ENCODE assay signal across 13 cellular contexts in genomic region chr20:53608071-53608455, GRCh38. TPM values are rescaled to one million over a fixed set of nuclear protein-coding genes. Genes with fewer than 3 reads are reported as not detected.
DNase-seq lines count a peak whose midpoint lies in the region; ATAC-seq and TF ChIP-seq lines count a peak whose summit lies in the region.
"Had no signal": no experiment of that assay in that cellular context is flagged by ENCODE, and none has a peak within 500 bp of the region (broad histone marks: within the 10 kb centered on the region; RNA-seq: fewer than 3 reads in every experiment).

No MANE protein-coding gene starts in this region.

- no peak overlapping the region for H2BK5ac ChIP-seq in mesendoderm (ENCODE audit: low read length)

- H3K23ac ChIP-seq in mesendoderm (ENCODE audit: low read length) = no peak overlapping the region

- H3K4me2 ChIP-seq in mesendoderm (ENCODE audit: low read length) = no peak overlapping the region

- H3K79me2 ChIP-seq in mesendoderm (ENCODE audit: control insufficient read depth, insufficient read depth, low read length) = no peaks in the 10 kb centered on the region

- H2BK120ac ChIP-seq in mesendoderm (ENCODE audit: low read depth, low read length) = no peak overlapping the region

- peak overlapping the region; percentile 58 for H2AK5ac ChIP-seq in mesendoderm (ENCODE audit: low read length)

- H3K4me3 Mint-ChIP-seq in stimulated activated naive CD8-positive, alpha-beta T cell treated with anti-CD3 and anti-CD28 coated beads, Interleukin-15, Interleukin-2, amounts not matched to agents 100 ng/mL and 50 ng/mL, for 24 hours = peak overlapping the region; percentile 87

- WGBS in mesendoderm (ENCODE audit: extremely low coverage, insufficient coverage, low lambda C conversion rate) = no CpG with 5 or more reads among the region's 23 CpGs

- H3K9ac ChIP-seq in mesendoderm (ENCODE audit: low read length) = no peak overlapping the region

- no peak for DNase-seq in stimulated activated naive CD8-positive, alpha-beta T cell treated with anti-CD3 and anti-CD28 coated beads, Interleukin-15, Interleukin-2, amounts not matched to agents 100 U/mL and 50 U/mL, for 24 hours
- no peak for DNase-seq in activated naive CD4-positive, alpha-beta T cell treated with anti-CD3 and anti-CD28 coated beads, Interleukin-2, amount 50 U/mL, for 72 hours (ENCODE audit: low spot score in 2 of 2)
- DNase-seq in mesendoderm (no peak), vagina (ENCODE audit: extremely low spot score in 2 of 2) (peak in 1 of 2 donors; percentile 69), SK-N-DZ (ENCODE audit: low spot score) (no peak)
- DNase-seq: AML-193, NCI-H1436, NCI-H510A treated with DMSO at 0.1 percent for 48 hours had no signal

- TF ChIP-seq CTCF in vagina (IDR thresholded peaks at IDR 0.05) = no peak

- no peak overlapping the region for H3K18ac ChIP-seq in mesendoderm (ENCODE audit: low read length)

- no peak overlapping the region for H4K5ac ChIP-seq in mesendoderm (ENCODE audit: low read length)

- H3K4me1 ChIP-seq in mesendoderm (ENCODE audit: control insufficient read depth, low read depth, low read length) = peaks cover 5% of the 10 kb centered on the region
- H3K4me1 ChIP-seq in vagina = peaks cover 40% of the 10 kb centered on the region

- TF ChIP-seq POLR2A in vagina (IDR thresholded peaks at IDR 0.05) = no peak

- H4K8ac ChIP-seq in mesendoderm (ENCODE audit: low read depth, low read length) = no peak overlapping the region

- H3K36me3 ChIP-seq in mesendoderm (ENCODE audit: control insufficient read depth, insufficient read depth, low read length) = no peaks in the 10 kb centered on the region
- no peaks in the 10 kb centered on the region for H3K36me3 ChIP-seq in vagina
- H3K36me3 ChIP-seq: heart left ventricle, left lung had no signal

- H3K4ac ChIP-seq in mesendoderm (ENCODE audit: low read depth, low read length) = peak overlapping the region; percentile 92

- intact Hi-C loops in vagina (cut with DNase I) = no loop called here

- H3K9me3 ChIP-seq in vagina = no peaks in the 10 kb centered on the region
- H3K9me3 ChIP-seq: heart left ventricle, left lung had no signal

- H2BK15ac ChIP-seq in mesendoderm (replicated peaks; ENCODE audit: low read depth) = no peak overlapping the region

- H3K27ac Mint-ChIP-seq in stimulated activated naive CD8-positive, alpha-beta T cell treated with anti-CD3 and anti-CD28 coated beads, Interleukin-15, Interleukin-2, amounts not matched to agents 100 ng/mL and 50 ng/mL, for 24 hours = peak overlapping the region; percentile 98
- H3K27ac Mint-ChIP-seq in activated naive CD4-positive, alpha-beta T cell treated with anti-CD3 and anti-CD28 coated beads, Interleukin-2, amount 50 U/mL, for 72 hours = peak overlapping the region; percentile 65 to 96

- H3K27ac ChIP-seq in mesendoderm (ENCODE audit: low read depth, low read length) (no peak overlapping the region), vagina (peak overlapping the region; percentile 85)

- no peaks in the 10 kb centered on the region for H3K9me3 Mint-ChIP-seq in stimulated activated naive CD8-positive, alpha-beta T cell treated with anti-CD3 and anti-CD28 coated beads, Interleukin-15, Interleukin-2, amounts not matched to agents 100 ng/mL and 50 ng/mL, for 24 hours
- no peaks in the 10 kb centered on the region for H3K9me3 Mint-ChIP-seq in activated naive CD4-positive, alpha-beta T cell treated with anti-CD3 and anti-CD28 coated beads, Interleukin-2, amount 50 U/mL, for 72 hours

- H3K4me3 ChIP-seq in mesendoderm (ENCODE audit: low read length) = no peak overlapping the region
- H3K4me3 ChIP-seq in vagina = no peak overlapping the region
- H3K4me3 ChIP-seq: left lung had no signal

- no peaks in the 10 kb centered on the region for H3K27me3 Mint-ChIP-seq in stimulated activated naive CD8-positive, alpha-beta T cell treated with anti-CD3 and anti-CD28 coated beads, Interleukin-15, Interleukin-2, amounts not matched to agents 100 ng/mL and 50 ng/mL, for 24 hours

- no peaks in the 10 kb centered on the region for H3K27me3 ChIP-seq in mesendoderm (ENCODE audit: insufficient read depth, low read length, poor library complexity)
- H3K27me3 ChIP-seq in vagina = no peaks in the 10 kb centered on the region
- H3K27me3 ChIP-seq: heart left ventricle had no signal

- H3K36me3 Mint-ChIP-seq in stimulated activated naive CD8-positive, alpha-beta T cell treated with anti-CD3 and anti-CD28 coated beads, Interleukin-15, Interleukin-2, amounts not matched to agents 100 ng/mL and 50 ng/mL, for 24 hours (ENCODE audit: low read depth) = peaks cover 6% of the 10 kb centered on the region
- peaks cover 9 to 13% of the 10 kb centered on the region in 2 donors for H3K36me3 Mint-ChIP-seq in activated naive CD4-positive, alpha-beta T cell treated with anti-CD3 and anti-CD28 coated beads, Interleukin-2, amount 50 U/mL, for 72 hours

- H3K4me1 Mint-ChIP-seq in stimulated activated naive CD8-positive, alpha-beta T cell treated with anti-CD3 and anti-CD28 coated beads, Interleukin-15, Interleukin-2, amounts not matched to agents 100 ng/mL and 50 ng/mL, for 24 hours (ENCODE audit: low read depth) = peaks cover 35% of the 10 kb centered on the region

- no peak for ATAC-seq in stimulated activated naive CD8-positive, alpha-beta T cell treated with anti-CD3 and anti-CD28 coated beads, Interleukin-15, Interleukin-2, amounts not matched to agents 100 U/mL and 50 U/mL, for 24 hours
- ATAC-seq in activated naive CD4-positive, alpha-beta T cell treated with anti-CD3 and anti-CD28 coated beads, Interleukin-2, amount 50 U/mL, for 72 hours = no peak
- ATAC-seq in HG02588 (IDR thresholded peaks at IDR 0.05; ENCODE audit: unreplicated experiment) = no peak
- no peak for ATAC-seq in HG02642 (IDR thresholded peaks at IDR 0.05; ENCODE audit: poor library complexity, unreplicated experiment)

- H3K79me1 ChIP-seq in mesendoderm (ENCODE audit: low read length) = no peaks in the 10 kb centered on the region

- peak overlapping the region; percentile 54 for H3K56ac ChIP-seq in mesendoderm (ENCODE audit: low read length)

RNA-seq across cellular contexts. Expression of gene ZNF217, which starts 14.4 kb away (rescaled TPM):
- 10 to 100 TPM; 58.6 to 62.0 TPM for total RNA-seq in activated naive CD4-positive, alpha-beta T cell treated with anti-CD3 and anti-CD28 coated beads, Interleukin-2, amount 50 U/mL, for 72 hours
- 22.0 TPM for polyA plus RNA-seq in mesendoderm (2013, experiment 1 of 2)
- 21.5 TPM for polyA plus RNA-seq in mesendoderm (2013, experiment 2 of 2)
- total RNA-seq in vagina = 30.4 TPM
- polyA plus RNA-seq in SK-N-DZ (2014; cell fraction: cytosol; rRNA removed) = 9.8 and 10.8 TPM in 2 replicates
- polyA plus RNA-seq in SK-N-DZ (2014; cell fraction: nucleus; rRNA removed) = 9.4 and 19.0 TPM in 2 replicates
